ENCODE assay signal across 13 cellular contexts in genomic region chr1:226111865-226112395, GRCh38. TPM values are rescaled to one million over a fixed set of nuclear protein-coding genes. Genes with fewer than 3 reads are reported as not detected.
A peak's percentile ranks its signal among the peaks of the same experiment; 100 is the strongest.
DNase-seq lines count a peak whose midpoint lies in the region; ATAC-seq, FAIRE-seq and TF ChIP-seq lines count a peak whose summit lies in the region.
"Had no signal": no experiment of that assay in that cellular context is flagged by ENCODE, and none has a peak within 500 bp of the region (broad histone marks: within the 10 kb centered on the region; RNA-seq: fewer than 3 reads in every experiment).

No MANE protein-coding gene starts in this region.

- TF ChIP-seq RAD21 in H1 (IDR thresholded peaks at IDR 0.05 in 1 of 2, conservative IDR thresholded peaks at IDR 0.05 in 1 of 2; ENCODE audit: low read depth in 2 of 2, low read length in 2 of 2): no peak

- POLR2A ChIA-PET in H1 (lab: Charles Lee; ENCODE audit: partially characterized antibody): interaction anchor here (0.7 to 5.7 kb wide), 14 partner anchors 9 to 231 kb away, joined by 3 to 48 read pairs (median 5); partner anchors contain the start of gene H3-3A

- H3K27me3 Mint-ChIP-seq in progenitor cell of endocrine pancreas: peaks cover 9% of the 10 kb centered on the region

- peak overlapping the region; percentile 93; the same call in 1 of the 2 replicates for H2BK12ac ChIP-seq in H1 (ENCODE audit: low read depth, low read length)

- H3K79me2 ChIP-seq in Loucy (ENCODE audit: insufficient read depth, low read length): peaks cover 5% of the 10 kb centered on the region; the same call in 1 of the 2 replicates
- no peaks in the 10 kb centered on the region for H3K79me2 ChIP-seq in H1 (ENCODE audit: control insufficient read depth in 1 of 2, insufficient read depth in 2 of 2, low read length in 2 of 2)

- H3K4me1 Mint-ChIP-seq in progenitor cell of endocrine pancreas (ENCODE audit: low read depth): peaks cover 16% of the 10 kb centered on the region

- peak overlapping the region; percentile 89 for H3K4me2 ChIP-seq in Loucy (ENCODE audit: low read depth, low read length, poor library complexity, severe bottlenecking)
- peak overlapping the region; percentile 79 to 84 for H3K4me2 ChIP-seq in H1 (ENCODE audit: insufficient read depth in 1 of 2, low read depth in 2 of 2, low read length in 2 of 2)

- H3K36me3 Mint-ChIP-seq in progenitor cell of endocrine pancreas (ENCODE audit: insufficient read depth): no peaks in the 10 kb centered on the region

- TF ChIP-seq POLR2A in H1 (IDR thresholded peaks at IDR 0.05; ENCODE audit: control extremely low read depth in 1 of 2, low read depth in 2 of 2, low read length in 2 of 2): no peak

- H3K9me3 ChIP-seq in Loucy (ENCODE audit: insufficient read depth, low read depth, low read length): no peaks in the 10 kb centered on the region
- peaks cover 0 to 5% of the 10 kb centered on the region in 2 experiments; a peak in 1 of 4 replicates for H3K9me3 ChIP-seq in H1 (ENCODE audit: insufficient read depth in 2 of 2, low read depth in 1 of 2, low read length in 1 of 2)
- H3K9me3 ChIP-seq: prostate gland had no signal

- no peak overlapping the region for H3K14ac ChIP-seq in H1 (ENCODE audit: insufficient read length)

- no peak overlapping the region; the same call in 1 of the 2 replicates for H2BK15ac ChIP-seq in H1 (ENCODE audit: low read length)

- peaks cover 19% of the 10 kb centered on the region for H3K4me1 ChIP-seq in Loucy (ENCODE audit: insufficient read depth, low read length, poor library complexity, severe bottlenecking)
- peaks cover 15 to 35% (median 29%) of the 10 kb centered on the region in 4 experiments for H3K4me1 ChIP-seq in H1 (replicated peaks in 1 of 4; ENCODE audit: control insufficient read depth in 3 of 4, insufficient read depth in 4 of 4, low read length in 3 of 4)

- H3K79me1 ChIP-seq in H1 (ENCODE audit: low read depth, low read length): no peaks in the 10 kb centered on the region; the same call in 1 of the 2 replicates

- H3K4ac ChIP-seq in H1 (replicated peaks; ENCODE audit: insufficient read length, low read depth, low read length): no peak overlapping the region

- no peak for ATAC-seq in GM21528 (IDR thresholded peaks at IDR 0.05; ENCODE audit: low FRiP score, unreplicated experiment)
- no peak for ATAC-seq in GM21423 (IDR thresholded peaks at IDR 0.05; ENCODE audit: unreplicated experiment)

- H4K20me1 ChIP-seq in Loucy (ENCODE audit: insufficient read depth, low read length, poor library complexity, severe bottlenecking) (no peaks in the 10 kb centered on the region), H1 (replicated peaks in 1 of 2; ENCODE audit: control insufficient read depth in 1 of 2, insufficient read depth in 2 of 2, low read length in 2 of 2) (no peaks in the 10 kb centered on the region)

- WGBS in H1 (ENCODE audit: extremely low coverage in 1 of 2, insufficient coverage in 1 of 2, insufficient read length in 1 of 2, insufficient replicate concordance in 2 of 2, low coverage in 1 of 2, low lambda C conversion rate in 2 of 2, missing lambda C conversion rate in 1 of 2), 2 experiments: 17% methylated on average over 8 of the region's 8 CpGs; no CpG with 5 or more reads in 1 of the 2 experiments

- no peak overlapping the region for H3K23ac ChIP-seq in H1 (ENCODE audit: insufficient read length)

- no peak for TF ChIP-seq EP300 in H1 (IDR thresholded peaks at IDR 0.05; ENCODE audit: borderline replicate concordance in 1 of 2, low read depth in 2 of 2, low read length in 2 of 2)

- in situ Hi-C loops in G401 (cut with HindIII; ENCODE audit: low sequenced_read_pairs): no loop called here

- peak overlapping the region; percentile 23 for H3K4me3 Mint-ChIP-seq in progenitor cell of endocrine pancreas (ENCODE audit: low read depth)

- peaks cover 14% of the 10 kb centered on the region; the same call in 1 of the 2 replicates for H3K23me2 ChIP-seq in H1 (ENCODE audit: low read depth, low read length)

- H2AK5ac ChIP-seq in H1 (ENCODE audit: low read depth, low read length): peak overlapping the region; percentile 32; the same call in 1 of the 2 replicates

- no peak for FAIRE-seq in H1 (lab: Jason Lieb, UNC)
- FAIRE-seq: GM18507, urothelium cell line had no signal

- CTCF ChIA-PET in H1 (lab: Charles Lee; ENCODE audit: partially characterized antibody): interaction anchor here (0.6 to 5.7 kb wide), 6 partner anchors 7 to 93 kb away, joined by 3 to 35 read pairs (median 12); no protein-coding TSS in a partner anchor

- peak; percentile 28 for DNase-seq in G401 (ENCODE audit: low spot score)
- no peak for DNase-seq in H1 (ENCODE audit: low read depth in 1 of 2, low spot score in 2 of 2)
- no peak for DNase-seq in progenitor cell of endocrine pancreas (ENCODE audit: low spot score, unreplicated experiment)
- no peak for DNase-seq in SHP77 treated with DMSO at 0.1 percent for 48 hours (lab: John Stamatoyannopoulos, UW)
- DNase-seq: activated effector memory CD4-positive, alpha-beta T cell treated with Interleukin-2 at 50 U/mL for 16 hours; kidney glomerular epithelial cell; WERI-Rb-1 had no signal

- H3F3A ChIP-seq in Loucy (ENCODE audit: low read depth): peaks cover 3% of the 10 kb centered on the region; the same call in 1 of the 2 replicates

- no peaks in the 10 kb centered on the region for H3K9me3 Mint-ChIP-seq in progenitor cell of endocrine pancreas (ENCODE audit: low read depth)

- no peak overlapping the region for H2BK120ac ChIP-seq in H1 (replicated peaks; ENCODE audit: low read depth, low read length)

- H2AFZ ChIP-seq in Loucy (ENCODE audit: low read length) (no peak overlapping the region), H1 (ENCODE audit: low read length) (no peak overlapping the region)

- H3K36me3 ChIP-seq in Loucy (ENCODE audit: insufficient read depth, low read length) (no peaks in the 10 kb centered on the region), H1 (ENCODE audit: control insufficient read depth in 2 of 4, insufficient read depth in 4 of 4, low read length in 3 of 4) (no peaks in the 10 kb centered on the region)
- H3K36me3 ChIP-seq: prostate gland, WERI-Rb-1 had no signal

- H3K27ac Mint-ChIP-seq in progenitor cell of endocrine pancreas: peak overlapping the region; percentile 45

- H2BK5ac ChIP-seq in H1 (ENCODE audit: low read depth, low read length): peak overlapping the region; percentile 85; the same call in 1 of the 2 replicates

- H4K5ac ChIP-seq in H1 (ENCODE audit: insufficient read length, low read depth, low read length): peak overlapping the region; percentile 55

- H4K8ac ChIP-seq in H1 (ENCODE audit: extremely low read depth, insufficient read depth, low read length): no peak overlapping the region

- H3K9me2 ChIP-seq in Loucy (replicated peaks; ENCODE audit: low read depth, low read length): no peaks in the 10 kb centered on the region

- H3K9ac ChIP-seq in Loucy (ENCODE audit: low read depth, low read length, poor library complexity, severe bottlenecking): peak overlapping the region; percentile 94
- no peak overlapping the region; a peak in 1 of 7 replicates for H3K9ac ChIP-seq in H1 (replicated peaks in 1 of 4; ENCODE audit: extremely low read depth in 1 of 4, low read depth in 3 of 4, low read length in 3 of 4)

- H3K27ac ChIP-seq in H1 (ENCODE audit: low read depth, low read length): no peak overlapping the region
- H3K27ac ChIP-seq: WERI-Rb-1 had no signal

- H4K91ac ChIP-seq in H1 (replicated peaks; ENCODE audit: insufficient read length, low read length): no peak overlapping the region

- H3K18ac ChIP-seq in H1 (ENCODE audit: extremely low read depth, low read length): peak overlapping the region; percentile 95

- H3K4me3 ChIP-seq in Loucy (ENCODE audit: low read length, poor library complexity, severe bottlenecking): peak overlapping the region; percentile 77
- H3K4me3 ChIP-seq in H1 (ENCODE audit: extremely low read depth in 1 of 4, insufficient read depth in 2 of 4, low read depth in 3 of 4, low read length in 4 of 4): peak overlapping the region; percentile 53 to 83 (median 58); a peak in 6 of 8 replicates
- H3K4me3 ChIP-seq: prostate gland had no signal

- TF ChIP-seq CTCF in Loucy (conservative IDR thresholded peaks at IDR 0.05; ENCODE audit: low read length) (no peak), H1 (IDR thresholded peaks at IDR 0.05; ENCODE audit: control extremely low read depth in 1 of 3, insufficient read depth in 1 of 3, low read depth in 1 of 3, low read length in 3 of 3) (no peak), progenitor cell of endocrine pancreas (IDR thresholded peaks at IDR 0.05; ENCODE audit: unreplicated experiment) (no peak)

- H3K27me3 ChIP-seq in Loucy (ENCODE audit: insufficient read depth, low read length, poor library complexity, severe bottlenecking) (no peaks in the 10 kb centered on the region), H1 (replicated peaks in 1 of 4; ENCODE audit: control insufficient read depth in 3 of 4, extremely low read depth in 1 of 4, insufficient read depth in 3 of 4, low read length in 3 of 4) (peaks cover 0 to 6% (median 3%) of the 10 kb centered on the region in 4 experiments; a peak in 5 of 7 replicates)

- no peak overlapping the region for H3K56ac ChIP-seq in H1 (replicated peaks; ENCODE audit: insufficient read length, low read depth, low read length)

- H2BK20ac ChIP-seq in H1 (ENCODE audit: low read length): peak overlapping the region; percentile 87; the same call in 1 of the 2 replicates

TF ChIP-seq in H1, 55 proteins besides CTCF, POLR2A, EP300 and RAD21 (continues in another document):
- no peak for TF ChIP-seq POLR2AphosphoS5 (IDR thresholded peaks at IDR 0.05; ENCODE audit: low read depth, low read length)
- no peak for TF ChIP-seq TAF1 (IDR thresholded peaks at IDR 0.05; ENCODE audit: low read depth, low read length)
- no peak for TF ChIP-seq TBP (IDR thresholded peaks at IDR 0.05; ENCODE audit: low read depth, low read length)
- TF ChIP-seq CEBPB (IDR thresholded peaks at IDR 0.05; ENCODE audit: low read depth, low read length): no peak
- TF ChIP-seq SIRT6 (IDR thresholded peaks at IDR 0.05; ENCODE audit: low read length): no peak

RNA-seq across cellular contexts. Expression of gene H3-3A, which starts 49.4 kb away (rescaled TPM):
- total RNA-seq in G401 (2014; rRNA removed; shearing (Covaris generic)): 250 and 310 TPM in 2 replicates
- 1,213 and 1,223 TPM in 2 replicates for total RNA-seq in H1 (2021; fragmentation: NEBNext Ultra II Directional; extraction: Animal tissue kit (Norgen Biotek cat#: 25700))
- 760 and 1,157 TPM in 2 replicates for polyA plus RNA-seq in H1 (2011; rRNA removed)
- 1,155 TPM for polyA plus RNA-seq in H1 (2011; cell fraction: cytosol; rRNA removed)
- 408 TPM for polyA plus RNA-seq in H1 (2011; cell fraction: nucleus; rRNA removed)
- 555 to 853 TPM (median 714 TPM) in 4 replicates for polyA plus RNA-seq in H1 (2012, experiment 1 of 2)
- polyA plus RNA-seq in H1 (2012, experiment 2 of 2): 650 TPM
- polyA plus RNA-seq in H1 (2013, experiment 1 of 2): 1,534 TPM
- 1,619 TPM for polyA plus RNA-seq in H1 (2013, experiment 2 of 2)
- polyA minus RNA-seq in H1 (2011; rRNA and poly(A)+ RNA removed): 222 and 228 TPM in 2 replicates
- 287 TPM for polyA minus RNA-seq in H1 (2011; cell fraction: cytosol; rRNA and poly(A)+ RNA removed)
- 109 TPM for polyA minus RNA-seq in H1 (2011; cell fraction: nucleus; rRNA and poly(A)+ RNA removed)
- total RNA-seq in progenitor cell of endocrine pancreas: 1,238 and 1,313 TPM in 2 replicates
